In genomic region chr2:197130318-197130717, GRCh38 we compare ENCODE assay signal across 8 cellular contexts.
DNase-seq lines count a peak whose midpoint lies in the region; ATAC-seq and TF ChIP-seq lines count a peak whose summit lies in the region.

No MANE protein-coding gene starts in this region.

- H3K27ac Mint-ChIP-seq in stimulated activated naive CD8-positive, alpha-beta T cell treated with anti-CD3 and anti-CD28 coated beads, Interleukin-15, amount 100 ng/mL, for 72 hours: peak overlapping the region in 1 of 2 donors; percentile 79

- H3K4me1 Mint-ChIP-seq in activated T-cell treated with anti-CD3 and anti-CD28 coated beads, Interleukin-2, amount 50 U/mL, for 4 hours (ENCODE audit: low read depth): peaks cover 68% of the 10 kb centered on the region
- peaks cover 75% of the 10 kb centered on the region for H3K4me1 Mint-ChIP-seq in stimulated activated naive CD8-positive, alpha-beta T cell treated with anti-CD3 and anti-CD28 coated beads, Interleukin-15, amount 100 ng/mL, for 72 hours

- DNase-seq in activated T-cell treated with anti-CD3 and anti-CD28 coated beads, Interleukin-2, amount 50 U/mL, for 4 hours: no peak
- no peak for DNase-seq in activated T-cell treated with anti-CD3 and anti-CD28 coated beads, Interleukin-2, amount 50 U/mL, for 1 hour
- DNase-seq in stimulated activated naive CD8-positive, alpha-beta T cell treated with anti-CD3 and anti-CD28 coated beads, Interleukin-15, amount 100 ng/mL, for 72 hours: no peak
- DNase-seq in NCI-H1436 treated with DMSO at 0.1 percent for 48 hours (lab: John Stamatoyannopoulos, UW) (no peak), NCI-H1092 (lab: John Stamatoyannopoulos, UW) (no peak), lower leg skin (ENCODE audit: low spot score in 2 of 2) (no peak)

- WGBS in lower leg skin, 2 donors: 81 to 82% methylated on average over 6 of the region's 6 CpGs

- no peak for TF ChIP-seq CTCF in lower leg skin (IDR thresholded peaks at IDR 0.05)

- no peak overlapping the region for H3K4me3 ChIP-seq in lower leg skin (ENCODE audit: low read depth, poor library complexity, severe bottlenecking)

- intact Hi-C loops in lower leg skin (cut with DNase I; ENCODE audit: low total_unique reads): no loop called here

- H3K36me3 Mint-ChIP-seq in activated T-cell treated with anti-CD3 and anti-CD28 coated beads, Interleukin-2, amount 50 U/mL, for 4 hours (ENCODE audit: insufficient read depth): peaks cover 40% of the 10 kb centered on the region

- H3K4me3 Mint-ChIP-seq in activated T-cell treated with anti-CD3 and anti-CD28 coated beads, Interleukin-2, amount 50 U/mL, for 4 hours: no peak overlapping the region
- peak overlapping the region; percentile 35 to 36 for H3K4me3 Mint-ChIP-seq in stimulated activated naive CD8-positive, alpha-beta T cell treated with anti-CD3 and anti-CD28 coated beads, Interleukin-15, amount 100 ng/mL, for 72 hours

- peak; percentile 62 to 74 for ATAC-seq in activated T-cell treated with anti-CD3 and anti-CD28 coated beads, Interleukin-2, amount 50 U/mL, for 4 hours
- ATAC-seq in HG02870 (IDR thresholded peaks at IDR 0.05; ENCODE audit: unreplicated experiment): peak; percentile 79
- peak; percentile 87 for ATAC-seq in stimulated activated naive CD8-positive, alpha-beta T cell treated with anti-CD3 and anti-CD28 coated beads, Interleukin-15, amount 100 ng/mL, for 72 hours

- 0 out of 2 replicates have a peak, but pooled peaks have one; percentile 21 for TF ChIP-seq POLR2A in Raji (IDR thresholded peaks at IDR 0.05; ENCODE audit: insufficient read depth, low read depth, low read length)
- TF ChIP-seq POLR2A in lower leg skin (IDR thresholded peaks at IDR 0.05): no peak

- no peaks in the 10 kb centered on the region for H3K27me3 Mint-ChIP-seq in activated T-cell treated with anti-CD3 and anti-CD28 coated beads, Interleukin-2, amount 50 U/mL, for 4 hours (ENCODE audit: low read depth)
- no peaks in the 10 kb centered on the region for H3K27me3 Mint-ChIP-seq in stimulated activated naive CD8-positive, alpha-beta T cell treated with anti-CD3 and anti-CD28 coated beads, Interleukin-15, amount 100 ng/mL, for 72 hours

- peaks cover 9% of the 10 kb centered on the region for H3K9me3 Mint-ChIP-seq in activated T-cell treated with anti-CD3 and anti-CD28 coated beads, Interleukin-2, amount 50 U/mL, for 4 hours
- H3K9me3 Mint-ChIP-seq in stimulated activated naive CD8-positive, alpha-beta T cell treated with anti-CD3 and anti-CD28 coated beads, Interleukin-15, amount 100 ng/mL, for 72 hours: no peaks in the 10 kb centered on the region
